In genomic region chr19:47365455-47365854, GRCh38 we compare ENCODE assay signal across 5 cellular contexts. TPM values are rescaled to one million over a fixed set of nuclear protein-coding genes. Genes with fewer than 3 reads are reported as not detected.
"Had no signal": no experiment of that assay in that cellular context is flagged by ENCODE, and none has a peak within 500 bp of the region (broad histone marks: within the 10 kb centered on the region; RNA-seq: fewer than 3 reads in every experiment).

No MANE protein-coding gene starts in this region.

RNA-seq across cellular contexts. Expression of gene C5AR2, which starts 33.5 kb away (rescaled TPM):
- total RNA-seq: H9, HT-29 had no signal
- polyA plus RNA-seq: GM23338 had no signal

RNA-seq across cellular contexts. Expression of gene MEIS3, which starts 53.9 kb away (rescaled TPM):
- polyA plus RNA-seq: IgD-negative memory B cell had no signal

RNA-seq across cellular contexts. Expression of gene C5AR1, which starts 55.8 kb away (rescaled TPM):
- total RNA-seq: GM23338, H1 had no signal
